1 cellular context compared by ENCODE assay signal in genomic region chr6:149565539-149566371, GRCh38.
TF ChIP-seq lines count a peak whose summit lies in the region.

No MANE protein-coding gene starts in this region.

TF ChIP-seq in K562, 482 proteins besides CTCF, POLR2A, EP300 and RAD21 (continued from another document and continues in another):
- TF ChIP-seq ZNF318 (IDR thresholded peaks at IDR 0.05; ENCODE audit: borderline replicate concordance in 1 of 2, low read depth in 1 of 2) (no peak; a peak in 1 of 4 replicates), SP1 (CRISPR knock-in tag; IDR thresholded peaks at IDR 0.05) (peak; percentile 26; the same call in 1 of the 2 replicates), WHSC1 (IDR thresholded peaks at IDR 0.05; ENCODE audit: low read length) (no peak), ZNF124 (CRISPR knock-in tag; IDR thresholded peaks at IDR 0.05) (no peak), FUS (optimal IDR thresholded peaks at IDR 0.05; ENCODE audit: low read depth, low read length) (no peak), THAP12 (CRISPR knock-in tag; IDR thresholded peaks at IDR 0.05) (no peak), THRAP3 (IDR thresholded peaks at IDR 0.05; ENCODE audit: borderline replicate concordance) (no peak), FOXK2 (conservative IDR thresholded peaks at IDR 0.05 in 1 of 2, IDR thresholded peaks at IDR 0.05 in 1 of 2; ENCODE audit: low read depth in 2 of 2) (0 out of 4 replicates have a peak, but pooled peaks of 1 of the 2 experiments have one; percentile 30), ZZZ3 (IDR thresholded peaks at IDR 0.05) (0 out of 2 replicates have a peak, but pooled peaks have one; percentile 65), PHF21A (IDR thresholded peaks at IDR 0.05; ENCODE audit: borderline replicate concordance, low read depth) (no peak), ZNF253 (CRISPR knock-in tag; conservative IDR thresholded peaks at IDR 0.05) (no peak), RBM17 (IDR thresholded peaks at IDR 0.05; ENCODE audit: borderline replicate concordance, low read depth, low read length) (no peak), MYC (IDR thresholded peaks at IDR 0.05; ENCODE audit: low read depth, low read length) (peak; percentile 82), MYC (CRISPR knock-in tag; IDR thresholded peaks at IDR 0.05; ENCODE audit: borderline replicate concordance, low read depth) (0 out of 2 replicates have a peak, but pooled peaks have one; percentile 58), TFE3 (CRISPR knock-in tag; IDR thresholded peaks at IDR 0.05) (no peak), ZNF133 (CRISPR knock-in tag; IDR thresholded peaks at IDR 0.05) (no peak), KAT7 (CRISPR knock-in tag; IDR thresholded peaks at IDR 0.05; ENCODE audit: borderline replicate concordance) (peak; percentile 5; the same call in 1 of the 2 replicates), NR2F6 (CRISPR knock-in tag; IDR thresholded peaks at IDR 0.05) (no peak), HBP1 (CRISPR knock-in tag; IDR thresholded peaks at IDR 0.05) (no peak), MTF1 (CRISPR knock-in tag; IDR thresholded peaks at IDR 0.05; ENCODE audit: borderline replicate concordance) (no peak), ZNF324 (CRISPR knock-in tag; IDR thresholded peaks at IDR 0.05) (no peak), ARNT (IDR thresholded peaks at IDR 0.05) (peak; percentile 57 to 63; a peak in 2 of 4 replicates), GMEB1 (CRISPR knock-in tag; IDR thresholded peaks at IDR 0.05) (no peak; the same call in 1 of the 2 replicates), RB1 (IDR thresholded peaks at IDR 0.05; ENCODE audit: low read depth) (peak; percentile 65; the same call in 1 of the 2 replicates), ID3 (CRISPR knock-in tag; IDR thresholded peaks at IDR 0.05) (no peak), ID3 (tag; IDR thresholded peaks at IDR 0.05) (no peak), VEZF1 (CRISPR knock-in tag; IDR thresholded peaks at IDR 0.05) (peak; percentile 91), ESRRA (IDR thresholded peaks at IDR 0.05; ENCODE audit: borderline replicate concordance, low read depth) (peak; percentile 25; the same call in 1 of the 2 replicates), CCNT2 (IDR thresholded peaks at IDR 0.05; ENCODE audit: borderline replicate concordance, extremely low read depth, insufficient read length, low read depth, low read length) (peak; percentile 40), ZNF518B (CRISPR knock-in tag; IDR thresholded peaks at IDR 0.05) (no peak), ZNF77 (CRISPR knock-in tag; IDR thresholded peaks at IDR 0.05) (no peak), CREM (IDR thresholded peaks at IDR 0.05; ENCODE audit: low read depth) (peak; percentile 62), HCFC1 (IDR thresholded peaks at IDR 0.05; ENCODE audit: low read depth, low read length) (no peak), SIN3A (IDR thresholded peaks at IDR 0.05; ENCODE audit: borderline replicate concordance in 2 of 2, control insufficient read depth in 1 of 2, low read depth in 2 of 2, low read length in 2 of 2) (peak; percentile 88 to 95), HINFP (tag; conservative IDR thresholded peaks at IDR 0.05; ENCODE audit: low read depth) (peak; percentile 52; the same call in 1 of the 2 replicates)
